In genomic region chr2:122180972-122181371, GRCh38 we compare ENCODE assay signal across 27 cellular contexts.
"Had no signal": no experiment of that assay in that cellular context is flagged by ENCODE, and none has a peak within 500 bp of the region (broad histone marks: within the 10 kb centered on the region; RNA-seq: fewer than 3 reads in every experiment).

No MANE protein-coding gene starts in this region.

- H3K27ac Mint-ChIP-seq: mesothelial cell of epicardium; naive B cell; natural killer cell treated with Interleukin-12 subunit alpha and Interleukin-12 subunit beta and Interleukin-15 and Interleukin-18, amount 100 ng/mL, for 72 hours had no signal

- H3K36me3 Mint-ChIP-seq: mesothelial cell of epicardium; naive B cell; natural killer cell treated with Interleukin-12 subunit alpha and Interleukin-12 subunit beta and Interleukin-15 and Interleukin-18, amount 100 ng/mL, for 72 hours had no signal

- H2AFZ ChIP-seq: hepatocyte had no signal

- H3K4me1 Mint-ChIP-seq: mesothelial cell of epicardium, naive B cell had no signal

- H3K9me3 ChIP-seq: mucosa of descending colon, neutrophil, pancreas, thyroid gland had no signal

- H3K27me3 ChIP-seq: foreskin keratinocyte, gastroesophageal sphincter, heart left ventricle, hepatocyte, left lung, neutrophil, pancreas, right atrium auricular region, stomach, thyroid gland had no signal

- H3K27me3 Mint-ChIP-seq: naive B cell; natural killer cell treated with Interleukin-12 subunit alpha and Interleukin-12 subunit beta and Interleukin-15 and Interleukin-18, amount 100 ng/mL, for 72 hours had no signal

- H3K36me3 ChIP-seq: gastroesophageal sphincter, heart left ventricle, left lung, neutrophil, pancreas, right atrium auricular region, stomach, thyroid gland had no signal

- DNase-seq: foreskin keratinocyte; heart left ventricle; kidney; left cardiac atrium; left lung; mesenchymal stem cell; mucosa of descending colon; naive B cell; pancreas; stimulated activated CD4-positive, alpha-beta T cell treated with anti-CD3 and anti-CD28 coated beads, Interleukin-12 subunit alpha, Interleukin-12 subunit beta, amount 100 ng/mL, for 4 hours; stimulated activated CD4-positive, alpha-beta T cell treated with anti-CD3 and anti-CD28 coated beads, Interleukin-1b, Interleukin-23, amount 100 ng/mL, for 48 hours; stimulated activated CD4-positive, alpha-beta T cell treated with anti-CD3 and anti-CD28 coated beads, Interleukin-4, amount 100 ng/mL, for 1 hour; stimulated activated CD8-positive, alpha-beta memory T cell treated with anti-CD3 and anti-CD28 coated beads, Interleukin-4, amount 100 ng/mL, for 48 hours; stimulated activated naive CD4-positive, alpha-beta T cell treated with Interleukin-2 at 50 U/mL for 16 hours; stomach; thyroid gland; trophoblast cell had no signal

- H3K4me1 ChIP-seq: foreskin keratinocyte, gastroesophageal sphincter, heart left ventricle, left lung, pancreas, right atrium auricular region, stomach, thyroid gland had no signal

- H3K4me3 ChIP-seq: coronary artery, gastroesophageal sphincter, heart left ventricle, hepatocyte, left lung, mucosa of descending colon, pancreas, right atrium auricular region, smooth muscle cell, stomach, thyroid gland had no signal

- H3K4me2 ChIP-seq: hepatocyte, smooth muscle cell had no signal

- H3K79me2 ChIP-seq: hepatocyte had no signal

- H3K27ac ChIP-seq: coronary artery, epithelial cell of prostate, foreskin keratinocyte, gastroesophageal sphincter, heart left ventricle, hepatocyte, left lung, neutrophil, pancreas, right atrium auricular region, stomach, thyroid gland had no signal

- H3K4me3 Mint-ChIP-seq: mesothelial cell of epicardium; natural killer cell treated with Interleukin-12 subunit alpha and Interleukin-12 subunit beta and Interleukin-15 and Interleukin-18, amount 100 ng/mL, for 72 hours; neural crest cell had no signal
